Comparison of ENCODE assay signal across 6 cellular contexts in the genomic region with DNA sequence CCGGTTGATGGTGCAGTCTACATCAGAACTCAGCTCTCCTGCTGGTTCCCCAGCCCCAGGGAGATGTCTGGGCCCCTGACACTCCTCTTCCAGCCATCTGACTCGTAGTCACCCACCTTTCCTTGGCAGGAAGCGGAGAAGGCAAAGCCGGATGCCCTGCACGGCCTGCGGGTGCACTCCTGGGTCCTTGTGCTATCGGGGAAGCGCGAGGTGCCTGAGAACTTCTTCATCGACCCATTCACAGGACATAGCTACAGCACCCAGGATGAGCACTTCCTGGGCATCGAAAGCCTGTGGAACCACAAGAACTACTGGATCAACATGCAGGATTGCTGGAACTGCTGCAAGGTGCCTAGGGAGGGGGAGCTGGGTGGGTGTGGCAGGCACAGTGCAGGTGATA. TPM values are rescaled to one million over a fixed set of nuclear protein-coding genes. Genes with fewer than 3 reads are reported as not detected.
"Had no signal": no experiment of that assay in that cellular context is flagged by ENCODE, and none has a peak within 500 bp of the region (broad histone marks: within the 10 kb centered on the region; RNA-seq: fewer than 3 reads in every experiment).

No MANE protein-coding gene starts in this region.

- H3K4me3 Mint-ChIP-seq: GM23338, H9 had no signal

- H2AFZ ChIP-seq: GM23338 had no signal

- ATAC-seq: GM23338 had no signal

- H3K4me3 ChIP-seq: GM23338 had no signal

- H3K27ac Mint-ChIP-seq: GM23338, H9 had no signal

- H3K4me2 ChIP-seq: GM23338 had no signal

- DNase-seq: H9, HCEC 1CT, IMR-90 had no signal

RNA-seq across cellular contexts. Expression of gene DRC7, which starts 12.7 kb away (rescaled TPM):
- total RNA-seq: GM23338, H1, HT-29, IMR-90 had no signal
- polyA plus RNA-seq: GM23338, IMR-90 had no signal

RNA-seq across cellular contexts. Expression of gene ADGRG3, which starts 39.2 kb away (rescaled TPM):
- total RNA-seq: GM23338, HT-29, IMR-90 had no signal
- polyA plus RNA-seq: GM23338, IMR-90 had no signal
